In the genomic region with DNA sequence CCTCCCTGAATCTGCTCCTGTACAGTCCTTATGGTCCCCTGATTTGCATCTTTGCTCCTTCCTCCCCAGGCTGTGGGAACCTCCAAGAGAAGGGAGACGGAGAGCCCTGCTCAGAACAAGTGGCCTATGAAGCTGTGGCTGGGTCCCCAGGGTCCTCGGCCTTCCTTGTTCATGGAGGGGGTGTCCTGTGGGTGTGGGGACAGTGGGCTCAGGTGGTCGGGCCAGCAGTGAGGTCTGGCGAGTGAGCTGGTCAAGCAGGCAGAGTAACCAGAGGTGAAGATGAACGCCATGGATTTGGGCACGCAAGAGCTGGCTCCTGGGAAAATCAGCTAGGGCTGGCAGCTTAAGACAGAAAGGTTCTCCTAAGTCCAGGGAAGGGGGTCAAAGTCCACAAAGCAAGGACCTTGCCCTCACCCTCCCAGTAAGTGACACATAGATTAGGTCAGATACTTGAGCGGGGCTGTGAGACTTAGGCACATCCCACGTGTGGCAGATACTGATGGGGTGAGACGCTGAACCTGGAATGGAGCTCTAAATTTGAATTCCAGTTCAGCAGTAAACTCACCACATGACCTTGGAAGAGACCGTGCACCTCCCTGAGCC, we compare ENCODE assay signal across 25 cellular contexts. TPM values are rescaled to one million over a fixed set of nuclear protein-coding genes. Genes with fewer than 3 reads are reported as not detected.
DNase-seq lines count a peak whose midpoint lies in the region; ATAC-seq and TF ChIP-seq lines count a peak whose summit lies in the region.
"Had no signal": no experiment of that assay in that cellular context is flagged by ENCODE, and none has a peak within 500 bp of the region (broad histone marks: within the 10 kb centered on the region; RNA-seq: fewer than 3 reads in every experiment).

No MANE protein-coding gene starts in this region.

- 39 to 58% methylated on average over 5 to 10 of the region's 10 CpGs for WGBS in body of pancreas, 2 donors
- 69 to 87% (median 83%) methylated on average over 10 of the region's 10 CpGs for WGBS in adrenal gland, 4 donors

- H3K36me3 ChIP-seq in body of pancreas (replicated peaks in 1 of 2; ENCODE audit: insufficient read depth in 1 of 2, low read depth in 2 of 2) (no peaks in the 10 kb centered on the region), skeletal muscle tissue (ENCODE audit: control insufficient read depth in 3 of 3, insufficient read depth in 3 of 3, low read length in 3 of 3) (no peaks in the 10 kb centered on the region), adrenal gland (replicated peaks in 1 of 2) (no peaks in the 10 kb centered on the region)
- H3K36me3 ChIP-seq: Peyer's patch had no signal

- H3K27ac ChIP-seq in HL-60 (replicated peaks): peak overlapping the region; percentile 76
- H3K27ac ChIP-seq in body of pancreas: no peak overlapping the region
- H3K27ac ChIP-seq in skeletal muscle tissue (ENCODE audit: low read depth, low read length): peak overlapping the region; percentile 32
- no peak overlapping the region for H3K27ac ChIP-seq in adrenal gland
- H3K27ac ChIP-seq: KMS-11, Peyer's patch had no signal

- intact Hi-C loops in body of pancreas (cut with DNase I) (no loop called here), left colon (cut with DNase I, micrococcal nuclease) (no loop called here), sciatic nerve (cut with DNase I) (loop anchor here (10.0 kb wide), 2 partner anchors 84 to 356 kb away; no protein-coding TSS in a partner anchor), adrenal gland (cut with DNase I) (no loop called here)

- TF ChIP-seq POLR2A in body of pancreas (IDR thresholded peaks at IDR 0.05): no peak
- no peak for TF ChIP-seq POLR2A in adrenal gland (IDR thresholded peaks at IDR 0.05)

- peaks cover 12% of the 10 kb centered on the region for H3K4me1 ChIP-seq in body of pancreas
- peaks cover 17 to 23% (median 17%) of the 10 kb centered on the region in 3 donors for H3K4me1 ChIP-seq in skeletal muscle tissue (ENCODE audit: control insufficient read depth in 3 of 3, insufficient read depth in 3 of 3, low read length in 3 of 3)
- H3K4me1 ChIP-seq in adrenal gland (replicated peaks in 1 of 2): no peaks in the 10 kb centered on the region
- H3K4me1 ChIP-seq: Peyer's patch had no signal

- no peaks in the 10 kb centered on the region for H3K9me3 ChIP-seq in body of pancreas
- H3K9me3 ChIP-seq in skeletal muscle tissue (ENCODE audit: control insufficient read depth in 3 of 3, low read length in 3 of 3): no peaks in the 10 kb centered on the region
- no peaks in the 10 kb centered on the region for H3K9me3 ChIP-seq in adrenal gland (replicated peaks in 1 of 3)
- H3K9me3 ChIP-seq: Peyer's patch had no signal

- DNase-seq in HL-60 (ENCODE audit: low read depth in 1 of 2, low spot score in 1 of 2): no peak
- DNase-seq in body of pancreas: peak in 2 of 4 donors; percentile 40 to 50
- no peak for DNase-seq in left colon
- no peak for DNase-seq in sciatic nerve (ENCODE audit: low spot score)
- no peak for DNase-seq in adrenal gland
- DNase-seq: AML-193; C1 segment of cervical spinal cord; CD8-positive, alpha-beta T cell; DMS153; GOT3; NCI-H1105 treated with DMSO at 0.1 percent for 48 hours; NCI-H2029 treated with DMSO at 0.1 percent for 48 hours; NCI-H2171 treated with DMSO at 0.1 percent for 48 hours; NCI-H524 treated with DMSO at 0.1 percent for 48 hours had no signal

- no peak overlapping the region for H3K4me3 ChIP-seq in HL-60 (replicated peaks; ENCODE audit: insufficient read depth, low read length)
- no peak overlapping the region for H3K4me3 ChIP-seq in body of pancreas
- no peak overlapping the region for H3K4me3 ChIP-seq in skeletal muscle tissue (ENCODE audit: low read length in 3 of 3)
- no peak overlapping the region for H3K4me3 ChIP-seq in adrenal gland
- H3K4me3 ChIP-seq: Peyer's patch had no signal

- peak overlapping the region in 1 of 3 donors; percentile 40 for H3K9ac ChIP-seq in skeletal muscle tissue (ENCODE audit: low read depth in 1 of 3, low read length in 3 of 3)
- H3K9ac ChIP-seq: KMS-11 had no signal

- ATAC-seq in body of pancreas (peak; percentile 33), left colon (peak; percentile 41), sciatic nerve (no peak), esophagus mucosa (no peak)
- ATAC-seq: CD8-positive, alpha-beta T cell; HCT116 had no signal

- TF ChIP-seq CTCF in HL-60 (IDR thresholded peaks at IDR 0.05; ENCODE audit: insufficient read depth, low read length): no peak
- no peak for TF ChIP-seq CTCF in body of pancreas (IDR thresholded peaks at IDR 0.05)
- no peak for TF ChIP-seq CTCF in adrenal gland (IDR thresholded peaks at IDR 0.05)

- no peaks in the 10 kb centered on the region for H3K27me3 ChIP-seq in HL-60 (ENCODE audit: insufficient read depth, poor library complexity, severe bottlenecking)
- H3K27me3 ChIP-seq in body of pancreas: no peaks in the 10 kb centered on the region
- no peaks in the 10 kb centered on the region for H3K27me3 ChIP-seq in skeletal muscle tissue (ENCODE audit: control insufficient read depth in 3 of 3, insufficient read depth in 3 of 3, low read length in 3 of 3)
- H3K27me3 ChIP-seq in adrenal gland: no peaks in the 10 kb centered on the region
- H3K27me3 ChIP-seq: Peyer's patch had no signal

RNA-seq across cellular contexts. Expression of a gene that starts 24.8 kb away (rescaled TPM):
- total RNA-seq in body of pancreas: 1 to 10 TPM in 1 of 2 donors, not detected in 1; 5.6 TPM
- total RNA-seq in left colon: 10 to 100 TPM in 1 of 2 donors, 1 to 10 TPM in 1; 1.4 to 11.8 TPM
- total RNA-seq in skeletal muscle tissue: not detected
- 8.4 TPM for total RNA-seq in sciatic nerve
- total RNA-seq in esophagus mucosa: 0.44 TPM
- total RNA-seq in adrenal gland: 1 to 10 TPM in 5 of 8 donors, under 1 TPM in 2, not detected in 1; 0.60 to 2.9 (median 1.3) TPM
- 1 to 10 TPM in 2 of 3 donors, under 1 TPM in 1; 0.82 to 6.7 (median 1.8) TPM for polyA plus RNA-seq in adrenal gland
- total RNA-seq: A172, Daoy, M059J, OCI-LY7, SK-MEL-5 had no signal
- polyA plus RNA-seq: AG04450 had no signal

RNA-seq across cellular contexts. Expression of a gene that starts 34.8 kb away (rescaled TPM):
- total RNA-seq in body of pancreas (10 to 100 TPM; 12.9 to 14.5 TPM), left colon (1 to 10 TPM; 3.4 to 4.6 TPM), skeletal muscle tissue (8.4 TPM), sciatic nerve (57.2 TPM), esophagus mucosa (1.2 TPM), adrenal gland (10 to 100 TPM in 3 of 8 donors, 1 to 10 TPM in 5; 3.3 to 44.0 (median 7.3) TPM)
- polyA plus RNA-seq in adrenal gland: 10 to 100 TPM in 1 of 3 donors, 1 to 10 TPM in 1, under 1 TPM in 1; 0.88 to 10.1 (median 6.4) TPM

RNA-seq across cellular contexts. Expression of a gene that starts 51.0 kb away (rescaled TPM):
- not detected for total RNA-seq in body of pancreas
- not detected for total RNA-seq in left colon
- not detected for total RNA-seq in skeletal muscle tissue
- 6.1 TPM for total RNA-seq in sciatic nerve
- total RNA-seq in esophagus mucosa: 0.84 TPM
- 10 to 100 TPM in 2 of 8 donors, 1 to 10 TPM in 1, under 1 TPM in 2, not detected in 3; 0.09 to 21.3 (median 1.4) TPM for total RNA-seq in adrenal gland
- polyA plus RNA-seq in adrenal gland: 1 to 10 TPM in 1 of 3 donors, under 1 TPM in 1, not detected in 1; 0.04 to 5.5 TPM
- total RNA-seq: A172; CD8-positive, alpha-beta T cell; Daoy; M059J; OCI-LY7; SK-MEL-5 had no signal
- polyA plus RNA-seq: AG04450 had no signal

Comparison
In these comparisons a context has a peak if more than half of its experiments do, and no peak if none do; other contexts are left out.
1. H3K27ac ChIP-seq: peak in HL-60 (single experiment) and skeletal muscle tissue (single experiment); none in body of pancreas (0 of 4) and adrenal gland (0 of 5).
2. ATAC-seq: peak in body of pancreas (single experiment) and left colon (single experiment); none in sciatic nerve (single experiment) and esophagus mucosa (single experiment).